In genomic region chr5:75336625-75337336, GRCh38 we compare ENCODE assay signal across 1 cellular context.
A peak's percentile ranks its signal among the peaks of the same experiment; 100 is the strongest.
TF ChIP-seq lines count a peak whose summit lies in the region.

Gene HMGCR (plus strand): TSS chr5:75337220. CDS start chr5:75342606, 5,386 bp downstream.

TF ChIP-seq in K562, 482 proteins besides CTCF, POLR2A, EP300 and RAD21 (continued from another document and continues in another):
- TF ChIP-seq, protein P1, sequence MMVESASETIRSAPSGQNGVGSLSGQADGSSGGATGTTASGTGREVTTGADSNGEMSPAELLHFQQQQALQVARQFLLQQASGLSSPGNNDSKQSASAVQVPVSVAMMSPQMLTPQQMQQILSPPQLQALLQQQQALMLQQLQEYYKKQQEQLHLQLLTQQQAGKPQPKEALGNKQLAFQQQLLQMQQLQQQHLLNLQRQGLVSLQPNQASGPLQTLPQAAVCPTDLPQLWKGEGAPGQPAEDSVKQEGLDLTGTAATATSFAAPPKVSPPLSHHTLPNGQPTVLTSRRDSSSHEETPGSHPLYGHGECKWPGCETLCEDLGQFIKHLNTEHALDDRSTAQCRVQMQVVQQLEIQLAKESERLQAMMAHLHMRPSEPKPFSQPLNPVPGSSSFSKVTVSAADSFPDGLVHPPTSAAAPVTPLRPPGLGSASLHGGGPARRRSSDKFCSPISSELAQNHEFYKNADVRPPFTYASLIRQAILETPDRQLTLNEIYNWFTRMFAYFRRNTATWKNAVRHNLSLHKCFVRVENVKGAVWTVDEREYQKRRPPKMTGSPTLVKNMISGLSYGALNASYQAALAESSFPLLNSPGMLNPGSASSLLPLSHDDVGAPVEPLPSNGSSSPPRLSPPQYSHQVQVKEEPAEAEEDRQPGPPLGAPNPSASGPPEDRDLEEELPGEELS (CRISPR knock-in tag; IDR thresholded peaks at IDR 0.05; ENCODE audit: borderline replicate concordance): 0 out of 2 replicates have a peak, but pooled peaks have one; percentile 36
- TF ChIP-seq, protein P2, sequence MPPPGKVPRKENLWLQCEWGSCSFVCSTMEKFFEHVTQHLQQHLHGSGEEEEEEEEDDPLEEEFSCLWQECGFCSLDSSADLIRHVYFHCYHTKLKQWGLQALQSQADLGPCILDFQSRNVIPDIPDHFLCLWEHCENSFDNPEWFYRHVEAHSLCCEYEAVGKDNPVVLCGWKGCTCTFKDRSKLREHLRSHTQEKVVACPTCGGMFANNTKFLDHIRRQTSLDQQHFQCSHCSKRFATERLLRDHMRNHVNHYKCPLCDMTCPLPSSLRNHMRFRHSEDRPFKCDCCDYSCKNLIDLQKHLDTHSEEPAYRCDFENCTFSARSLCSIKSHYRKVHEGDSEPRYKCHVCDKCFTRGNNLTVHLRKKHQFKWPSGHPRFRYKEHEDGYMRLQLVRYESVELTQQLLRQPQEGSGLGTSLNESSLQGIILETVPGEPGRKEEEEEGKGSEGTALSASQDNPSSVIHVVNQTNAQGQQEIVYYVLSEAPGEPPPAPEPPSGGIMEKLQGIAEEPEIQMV (tag; conservative IDR thresholded peaks at IDR 0.05; ENCODE audit: low read depth): peak; percentile 51; the same call in 1 of the 2 replicates
- no peak for TF ChIP-seq CBFA2T2 (conservative IDR thresholded peaks at IDR 0.05)
- no peak for TF ChIP-seq PTRF (tag; IDR thresholded peaks at IDR 0.05)
- no peak for TF ChIP-seq ZNF184 (CRISPR knock-in tag; IDR thresholded peaks at IDR 0.05)
- no peak for TF ChIP-seq ZBTB1 (CRISPR knock-in tag; IDR thresholded peaks at IDR 0.05; ENCODE audit: borderline replicate concordance, low read depth)
- TF ChIP-seq, protein P3, sequence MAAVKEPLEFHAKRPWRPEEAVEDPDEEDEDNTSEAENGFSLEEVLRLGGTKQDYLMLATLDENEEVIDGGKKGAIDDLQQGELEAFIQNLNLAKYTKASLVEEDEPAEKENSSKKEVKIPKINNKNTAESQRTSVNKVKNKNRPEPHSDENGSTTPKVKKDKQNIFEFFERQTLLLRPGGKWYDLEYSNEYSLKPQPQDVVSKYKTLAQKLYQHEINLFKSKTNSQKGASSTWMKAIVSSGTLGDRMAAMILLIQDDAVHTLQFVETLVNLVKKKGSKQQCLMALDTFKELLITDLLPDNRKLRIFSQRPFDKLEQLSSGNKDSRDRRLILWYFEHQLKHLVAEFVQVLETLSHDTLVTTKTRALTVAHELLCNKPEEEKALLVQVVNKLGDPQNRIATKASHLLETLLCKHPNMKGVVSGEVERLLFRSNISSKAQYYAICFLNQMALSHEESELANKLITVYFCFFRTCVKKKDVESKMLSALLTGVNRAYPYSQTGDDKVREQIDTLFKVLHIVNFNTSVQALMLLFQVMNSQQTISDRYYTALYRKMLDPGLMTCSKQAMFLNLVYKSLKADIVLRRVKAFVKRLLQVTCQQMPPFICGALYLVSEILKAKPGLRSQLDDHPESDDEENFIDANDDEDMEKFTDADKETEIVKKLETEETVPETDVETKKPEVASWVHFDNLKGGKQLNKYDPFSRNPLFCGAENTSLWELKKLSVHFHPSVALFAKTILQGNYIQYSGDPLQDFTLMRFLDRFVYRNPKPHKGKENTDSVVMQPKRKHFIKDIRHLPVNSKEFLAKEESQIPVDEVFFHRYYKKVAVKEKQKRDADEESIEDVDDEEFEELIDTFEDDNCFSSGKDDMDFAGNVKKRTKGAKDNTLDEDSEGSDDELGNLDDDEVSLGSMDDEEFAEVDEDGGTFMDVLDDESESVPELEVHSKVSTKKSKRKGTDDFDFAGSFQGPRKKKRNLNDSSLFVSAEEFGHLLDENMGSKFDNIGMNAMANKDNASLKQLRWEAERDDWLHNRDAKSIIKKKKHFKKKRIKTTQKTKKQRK (IDR thresholded peaks at IDR 0.05; ENCODE audit: borderline replicate concordance, low read depth, low read length): no peak
- TF ChIP-seq KLF13 (tag; IDR thresholded peaks at IDR 0.05; ENCODE audit: borderline replicate concordance, low read depth): no peak
- TF ChIP-seq ZNF696 (CRISPR knock-in tag; conservative IDR thresholded peaks at IDR 0.05): no peak
- TF ChIP-seq, protein P4, sequence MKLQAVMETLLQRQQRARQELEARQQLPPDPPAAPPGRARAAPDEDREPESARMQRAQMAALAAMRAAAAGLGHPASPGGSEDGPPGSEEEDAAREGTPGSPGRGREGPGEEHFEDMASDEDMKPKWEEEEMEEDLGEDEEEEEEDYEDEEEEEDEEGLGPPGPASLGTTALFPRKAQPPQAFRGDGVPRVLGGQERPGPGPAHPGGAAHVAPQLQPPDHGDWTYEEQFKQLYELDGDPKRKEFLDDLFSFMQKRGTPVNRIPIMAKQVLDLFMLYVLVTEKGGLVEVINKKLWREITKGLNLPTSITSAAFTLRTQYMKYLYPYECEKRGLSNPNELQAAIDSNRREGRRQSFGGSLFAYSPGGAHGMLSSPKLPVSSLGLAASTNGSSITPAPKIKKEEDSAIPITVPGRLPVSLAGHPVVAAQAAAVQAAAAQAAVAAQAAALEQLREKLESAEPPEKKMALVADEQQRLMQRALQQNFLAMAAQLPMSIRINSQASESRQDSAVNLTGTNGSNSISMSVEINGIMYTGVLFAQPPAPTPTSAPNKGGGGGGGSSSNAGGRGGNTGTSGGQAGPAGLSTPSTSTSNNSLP (IDR thresholded peaks at IDR 0.05; ENCODE audit: borderline replicate concordance, low read depth, low read length): no peak
- no peak for TF ChIP-seq BRF2 (IDR thresholded peaks at IDR 0.05; ENCODE audit: borderline replicate concordance, insufficient read depth, insufficient read length)
- no peak for TF ChIP-seq HIVEP1 (CRISPR knock-in tag; IDR thresholded peaks at IDR 0.05)
- TF ChIP-seq, protein P5, sequence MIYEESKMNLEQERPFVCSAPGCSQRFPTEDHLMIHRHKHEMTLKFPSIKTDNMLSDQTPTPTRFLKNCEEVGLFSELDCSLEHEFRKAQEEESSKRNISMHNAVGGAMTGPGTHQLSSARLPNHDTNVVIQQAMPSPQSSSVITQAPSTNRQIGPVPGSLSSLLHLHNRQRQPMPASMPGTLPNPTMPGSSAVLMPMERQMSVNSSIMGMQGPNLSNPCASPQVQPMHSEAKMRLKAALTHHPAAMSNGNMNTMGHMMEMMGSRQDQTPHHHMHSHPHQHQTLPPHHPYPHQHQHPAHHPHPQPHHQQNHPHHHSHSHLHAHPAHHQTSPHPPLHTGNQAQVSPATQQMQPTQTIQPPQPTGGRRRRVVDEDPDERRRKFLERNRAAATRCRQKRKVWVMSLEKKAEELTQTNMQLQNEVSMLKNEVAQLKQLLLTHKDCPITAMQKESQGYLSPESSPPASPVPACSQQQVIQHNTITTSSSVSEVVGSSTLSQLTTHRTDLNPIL (CRISPR knock-in tag; IDR thresholded peaks at IDR 0.05): no peak
- TF ChIP-seq IRF2 (CRISPR knock-in tag; IDR thresholded peaks at IDR 0.05): no peak
- peak; percentile 2; the same call in 1 of the 2 replicates for TF ChIP-seq SMARCE1 (IDR thresholded peaks at IDR 0.05)
- TF ChIP-seq MTA3 (IDR thresholded peaks at IDR 0.05; ENCODE audit: borderline replicate concordance): peak; percentile 71; the same call in 1 of the 2 replicates
- TF ChIP-seq MCM5 (IDR thresholded peaks at IDR 0.05; ENCODE audit: low read depth): no peak
- TF ChIP-seq TRIM28 (IDR thresholded peaks at IDR 0.05): peak; percentile 61; the same call in 1 of the 2 replicates
- no peak for TF ChIP-seq GABPB1 (CRISPR knock-in tag; IDR thresholded peaks at IDR 0.05)
- TF ChIP-seq NFE2 (IDR thresholded peaks at IDR 0.05; ENCODE audit: low read depth): no peak
- TF ChIP-seq SLC30A9 (CRISPR knock-in tag; IDR thresholded peaks at IDR 0.05): no peak
- TF ChIP-seq ZNF398 (CRISPR knock-in tag; IDR thresholded peaks at IDR 0.05): no peak
- TF ChIP-seq ELF1 (tag; IDR thresholded peaks at IDR 0.05): no peak
- TF ChIP-seq U2AF1 (optimal IDR thresholded peaks at IDR 0.05; ENCODE audit: low read depth, low read length): no peak
- TF ChIP-seq TFE3 (CRISPR knock-in tag; IDR thresholded peaks at IDR 0.05): no peak
- TF ChIP-seq, protein P6, sequence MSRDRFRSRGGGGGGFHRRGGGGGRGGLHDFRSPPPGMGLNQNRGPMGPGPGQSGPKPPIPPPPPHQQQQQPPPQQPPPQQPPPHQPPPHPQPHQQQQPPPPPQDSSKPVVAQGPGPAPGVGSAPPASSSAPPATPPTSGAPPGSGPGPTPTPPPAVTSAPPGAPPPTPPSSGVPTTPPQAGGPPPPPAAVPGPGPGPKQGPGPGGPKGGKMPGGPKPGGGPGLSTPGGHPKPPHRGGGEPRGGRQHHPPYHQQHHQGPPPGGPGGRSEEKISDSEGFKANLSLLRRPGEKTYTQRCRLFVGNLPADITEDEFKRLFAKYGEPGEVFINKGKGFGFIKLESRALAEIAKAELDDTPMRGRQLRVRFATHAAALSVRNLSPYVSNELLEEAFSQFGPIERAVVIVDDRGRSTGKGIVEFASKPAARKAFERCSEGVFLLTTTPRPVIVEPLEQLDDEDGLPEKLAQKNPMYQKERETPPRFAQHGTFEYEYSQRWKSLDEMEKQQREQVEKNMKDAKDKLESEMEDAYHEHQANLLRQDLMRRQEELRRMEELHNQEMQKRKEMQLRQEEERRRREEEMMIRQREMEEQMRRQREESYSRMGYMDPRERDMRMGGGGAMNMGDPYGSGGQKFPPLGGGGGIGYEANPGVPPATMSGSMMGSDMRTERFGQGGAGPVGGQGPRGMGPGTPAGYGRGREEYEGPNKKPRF (IDR thresholded peaks at IDR 0.05; ENCODE audit: low read depth, low read length): no peak
- TF ChIP-seq, protein P7, sequence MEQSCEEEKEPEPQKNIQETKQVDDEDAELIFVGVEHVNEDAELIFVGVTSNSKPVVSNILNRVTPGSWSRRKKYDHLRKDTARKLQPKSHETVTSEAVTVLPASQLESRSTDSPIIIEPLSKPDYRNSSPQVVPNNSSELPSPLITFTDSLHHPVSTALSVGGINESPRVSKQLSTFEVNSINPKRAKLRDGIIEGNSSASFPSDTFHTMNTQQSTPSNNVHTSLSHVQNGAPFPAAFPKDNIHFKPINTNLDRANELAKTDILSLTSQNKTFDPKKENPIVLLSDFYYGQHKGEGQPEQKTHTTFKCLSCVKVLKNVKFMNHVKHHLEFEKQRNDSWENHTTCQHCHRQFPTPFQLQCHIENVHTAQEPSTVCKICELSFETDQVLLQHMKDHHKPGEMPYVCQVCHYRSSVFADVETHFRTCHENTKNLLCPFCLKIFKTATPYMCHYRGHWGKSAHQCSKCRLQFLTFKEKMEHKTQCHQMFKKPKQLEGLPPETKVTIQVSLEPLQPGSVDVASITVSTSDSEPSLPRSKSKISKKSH (CRISPR knock-in tag; IDR thresholded peaks at IDR 0.05): no peak
- TF ChIP-seq POLR2H (tag; IDR thresholded peaks at IDR 0.05; ENCODE audit: low read depth): peak; percentile 75
- no peak for TF ChIP-seq NFATC3 (IDR thresholded peaks at IDR 0.05)
- no peak for TF ChIP-seq JUNB (CRISPR knock-in tag; conservative IDR thresholded peaks at IDR 0.05)
- TF ChIP-seq, protein P8, sequence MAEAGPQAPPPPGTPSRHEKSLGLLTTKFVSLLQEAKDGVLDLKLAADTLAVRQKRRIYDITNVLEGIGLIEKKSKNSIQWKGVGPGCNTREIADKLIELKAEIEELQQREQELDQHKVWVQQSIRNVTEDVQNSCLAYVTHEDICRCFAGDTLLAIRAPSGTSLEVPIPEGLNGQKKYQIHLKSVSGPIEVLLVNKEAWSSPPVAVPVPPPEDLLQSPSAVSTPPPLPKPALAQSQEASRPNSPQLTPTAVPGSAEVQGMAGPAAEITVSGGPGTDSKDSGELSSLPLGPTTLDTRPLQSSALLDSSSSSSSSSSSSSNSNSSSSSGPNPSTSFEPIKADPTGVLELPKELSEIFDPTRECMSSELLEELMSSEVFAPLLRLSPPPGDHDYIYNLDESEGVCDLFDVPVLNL (CRISPR knock-in tag; IDR thresholded peaks at IDR 0.05; ENCODE audit: low read depth): no peak
- no peak for TF ChIP-seq MBD1 (CRISPR knock-in tag; IDR thresholded peaks at IDR 0.05)
- TF ChIP-seq BMI1 (IDR thresholded peaks at IDR 0.05; ENCODE audit: low read length): peak; percentile 95
- no peak for TF ChIP-seq TAL1 (IDR thresholded peaks at IDR 0.05)
- no peak for TF ChIP-seq MEF2A (IDR thresholded peaks at IDR 0.05; ENCODE audit: control insufficient read depth, low read depth, low read length)
- TF ChIP-seq CBX3 (IDR thresholded peaks at IDR 0.05; ENCODE audit: borderline replicate concordance in 1 of 2, low read length in 2 of 2): peak in 1 of 2 experiments; percentile 86; a peak in 2 of 3 replicates
